Comparison of ENCODE assay signal across 6 cellular contexts in genomic region chr10:55441777-55442176, GRCh38.
"Had no signal": no experiment of that assay in that cellular context is flagged by ENCODE, and none has a peak within 500 bp of the region (broad histone marks: within the 10 kb centered on the region; RNA-seq: fewer than 3 reads in every experiment).

No MANE protein-coding gene starts in this region.

- H3K4me1 Mint-ChIP-seq: H9 had no signal

- H3K4me3 ChIP-seq: K562 had no signal

- H3K27ac Mint-ChIP-seq: H9 had no signal

- ATAC-seq: K562 had no signal

- H3K9me3 Mint-ChIP-seq: H9 had no signal

- H3K4me3 Mint-ChIP-seq: H9 had no signal

- DNase-seq: GOT3, H9, HCEC 1CT, IMR-90, KG1 had no signal
